In the genomic region with DNA sequence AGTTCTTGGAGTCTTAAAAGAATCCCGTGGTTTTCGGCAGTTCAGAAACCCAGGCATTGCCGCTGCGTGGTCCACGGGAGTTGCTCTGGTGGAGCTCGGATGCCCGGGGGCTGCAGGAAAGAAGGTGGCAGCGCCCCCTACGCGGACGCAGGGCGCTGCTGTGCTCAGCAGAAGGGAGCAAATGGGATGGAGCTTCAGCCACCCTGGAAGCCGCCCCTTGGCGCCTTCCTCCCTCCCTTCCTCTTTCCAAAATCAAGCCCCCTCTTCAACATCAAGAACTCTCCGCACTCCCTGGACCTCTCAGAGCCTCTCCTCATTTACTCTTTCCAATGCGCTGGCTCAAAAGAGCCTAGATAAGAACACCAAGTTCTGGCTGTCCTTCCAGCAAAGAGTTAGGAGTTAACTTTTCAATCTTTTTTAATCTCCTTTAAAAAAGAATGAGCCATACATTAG, we compare ENCODE assay signal across 8 cellular contexts.
DNase-seq lines count a peak whose midpoint lies in the region; ATAC-seq and TF ChIP-seq lines count a peak whose summit lies in the region.

No MANE protein-coding gene starts in this region.

- peak overlapping the region; percentile 84 for H3K4me3 Mint-ChIP-seq in nephron progenitor cell

- ATAC-seq in GM18907 (IDR thresholded peaks at IDR 0.05; ENCODE audit: unreplicated experiment) (no peak), GM21717 (IDR thresholded peaks at IDR 0.05; ENCODE audit: unreplicated experiment) (no peak)

- no peak overlapping the region for H3K27ac ChIP-seq in effector memory CD4-positive, alpha-beta T cell (ENCODE audit: insufficient read depth, low read length, poor library complexity, severe bottlenecking)

- TF ChIP-seq CTCF in nephron progenitor cell (IDR thresholded peaks at IDR 0.05): peak; percentile 52

- no peak overlapping the region for H3K27ac Mint-ChIP-seq in nephron progenitor cell

- H3K4me1 Mint-ChIP-seq in nephron progenitor cell: peaks cover 31% of the 10 kb centered on the region

- peak overlapping the region; percentile 14 for H3K4me3 ChIP-seq in endocrine pancreas (ENCODE audit: control insufficient read depth, insufficient read depth, low read length)
- H3K4me3 ChIP-seq in effector memory CD4-positive, alpha-beta T cell (ENCODE audit: insufficient read depth, low read depth, low read length, poor library complexity, severe bottlenecking): no peak overlapping the region

- H3K9me3 ChIP-seq in ES-I3 (ENCODE audit: control insufficient read depth, insufficient read depth, low read length) (no peaks in the 10 kb centered on the region), endocrine pancreas (ENCODE audit: control insufficient read depth, low read length) (no peaks in the 10 kb centered on the region)
- H3K9me3 ChIP-seq in effector memory CD4-positive, alpha-beta T cell (ENCODE audit: control insufficient read depth, low read length): no peaks in the 10 kb centered on the region

- H3K4me1 ChIP-seq in ES-I3 (ENCODE audit: insufficient read depth, low read length): 0 out of 2 replicates have a peak, but pooled peaks cover 8% of the 10 kb centered on the region
- H3K4me1 ChIP-seq in endocrine pancreas (ENCODE audit: control insufficient read depth, insufficient read depth, low read length): no peaks in the 10 kb centered on the region
- peaks cover 10% of the 10 kb centered on the region for H3K4me1 ChIP-seq in effector memory CD4-positive, alpha-beta T cell (ENCODE audit: control insufficient read depth, insufficient read depth, low read length, poor library complexity, severe bottlenecking)

- H3K27me3 ChIP-seq in endocrine pancreas (ENCODE audit: control insufficient read depth, insufficient read depth, low read length): peaks cover 6% of the 10 kb centered on the region
- no peaks in the 10 kb centered on the region for H3K27me3 ChIP-seq in effector memory CD4-positive, alpha-beta T cell (replicated peaks; ENCODE audit: control insufficient read depth, insufficient read depth, low read length, poor library complexity, severe bottlenecking)

- H3K36me3 Mint-ChIP-seq in nephron progenitor cell (ENCODE audit: low read depth): no peaks in the 10 kb centered on the region

- no peaks in the 10 kb centered on the region for H3K36me3 ChIP-seq in ES-I3 (ENCODE audit: insufficient read depth, low read length)
- no peaks in the 10 kb centered on the region for H3K36me3 ChIP-seq in endocrine pancreas (ENCODE audit: control insufficient read depth, insufficient read depth, low read length)
- no peaks in the 10 kb centered on the region for H3K36me3 ChIP-seq in effector memory CD4-positive, alpha-beta T cell (ENCODE audit: control insufficient read depth, insufficient read depth, low read length)

- H3K9me3 Mint-ChIP-seq in nephron progenitor cell: no peaks in the 10 kb centered on the region

- H3K27me3 Mint-ChIP-seq in nephron progenitor cell (ENCODE audit: low read depth, poor library complexity): peaks cover 33% of the 10 kb centered on the region

- DNase-seq in NCI-H2171 treated with DMSO at 0.1 percent for 48 hours (lab: John Stamatoyannopoulos, UW) (peak; percentile 67), nephron progenitor cell (peak; percentile 72), GM19240 (ENCODE audit: insufficient read length, low spot score) (no peak)
- no peak for DNase-seq in effector memory CD4-positive, alpha-beta T cell

- H3K9ac ChIP-seq in ES-I3 (ENCODE audit: low read depth, low read length) (peak overlapping the region; percentile 66), endocrine pancreas (ENCODE audit: control insufficient read depth, insufficient read depth, low read length) (no peak overlapping the region)

Comparison
In these comparisons a context has a peak if more than half of its experiments do, and no peak if none do; other contexts are left out.
1. DNase-seq: peak in NCI-H2171 treated with DMSO at 0.1 percent for 48 hours (single experiment) and nephron progenitor cell (single experiment); none in effector memory CD4-positive, alpha-beta T cell (0 of 3) and GM19240 (single experiment).